Comparison of ENCODE assay signal across 1 cellular context in the genomic region with DNA sequence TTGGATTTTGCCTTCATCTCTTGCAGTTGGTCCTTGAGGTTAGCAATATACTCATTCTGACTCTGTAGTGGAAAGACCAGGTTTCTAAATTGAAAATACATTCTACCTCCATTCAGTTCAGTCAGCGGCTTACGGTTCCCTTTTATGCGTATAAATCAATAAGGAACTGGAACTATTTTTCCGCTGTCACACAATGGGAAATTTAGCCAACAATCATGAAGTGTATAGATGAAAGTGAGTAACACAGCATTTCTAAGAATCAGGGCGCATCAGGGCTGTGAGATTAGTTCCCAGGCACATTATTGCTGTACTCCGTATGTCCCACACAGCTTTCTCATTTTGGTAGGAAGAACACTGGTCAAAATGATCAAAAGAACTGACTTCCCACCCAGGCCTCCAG.
TF ChIP-seq lines count a peak whose summit lies in the region.

No MANE protein-coding gene starts in this region.

TF ChIP-seq in WTC11, 78 proteins besides CTCF, POLR2A, EP300 and RAD21 (continued from another document):
- TF ChIP-seq, protein P1, sequence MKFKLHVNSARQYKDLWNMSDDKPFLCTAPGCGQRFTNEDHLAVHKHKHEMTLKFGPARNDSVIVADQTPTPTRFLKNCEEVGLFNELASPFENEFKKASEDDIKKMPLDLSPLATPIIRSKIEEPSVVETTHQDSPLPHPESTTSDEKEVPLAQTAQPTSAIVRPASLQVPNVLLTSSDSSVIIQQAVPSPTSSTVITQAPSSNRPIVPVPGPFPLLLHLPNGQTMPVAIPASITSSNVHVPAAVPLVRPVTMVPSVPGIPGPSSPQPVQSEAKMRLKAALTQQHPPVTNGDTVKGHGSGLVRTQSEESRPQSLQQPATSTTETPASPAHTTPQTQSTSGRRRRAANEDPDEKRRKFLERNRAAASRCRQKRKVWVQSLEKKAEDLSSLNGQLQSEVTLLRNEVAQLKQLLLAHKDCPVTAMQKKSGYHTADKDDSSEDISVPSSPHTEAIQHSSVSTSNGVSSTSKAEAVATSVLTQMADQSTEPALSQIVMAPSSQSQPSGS (CRISPR knock-in tag; IDR thresholded peaks at IDR 0.05; ENCODE audit: borderline replicate concordance, low read depth): no peak
- TF ChIP-seq TEAD1 (CRISPR knock-in tag; IDR thresholded peaks at IDR 0.05) (no peak), SMAD3 (CRISPR knock-in tag; IDR thresholded peaks at IDR 0.05; ENCODE audit: borderline replicate concordance) (no peak), TCF7 (CRISPR knock-in tag; IDR thresholded peaks at IDR 0.05; ENCODE audit: low read depth) (no peak)
- TF ChIP-seq, protein P2, sequence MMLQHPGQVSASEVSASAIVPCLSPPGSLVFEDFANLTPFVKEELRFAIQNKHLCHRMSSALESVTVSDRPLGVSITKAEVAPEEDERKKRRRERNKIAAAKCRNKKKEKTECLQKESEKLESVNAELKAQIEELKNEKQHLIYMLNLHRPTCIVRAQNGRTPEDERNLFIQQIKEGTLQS (CRISPR knock-in tag; conservative IDR thresholded peaks at IDR 0.05): no peak
